12 cellular contexts compared by ENCODE assay signal in genomic region chr1:153730468-153730988, GRCh38. TPM values are rescaled to one million over a fixed set of nuclear protein-coding genes. Genes with fewer than 3 reads are reported as not detected.
DNase-seq lines count a peak whose midpoint lies in the region; ATAC-seq and TF ChIP-seq lines count a peak whose summit lies in the region.
"Had no signal": no experiment of that assay in that cellular context is flagged by ENCODE, and none has a peak within 500 bp of the region (broad histone marks: within the 10 kb centered on the region; RNA-seq: fewer than 3 reads in every experiment).

No MANE protein-coding gene starts in this region.

- H3K4me3 ChIP-seq in Loucy (ENCODE audit: low read length, poor library complexity, severe bottlenecking) (peak overlapping the region; percentile 87), spleen (no peak overlapping the region), transverse colon (no peak overlapping the region)
- H3K4me3 ChIP-seq: Peyer's patch had no signal

- H3K36me3 ChIP-seq in Loucy (ENCODE audit: insufficient read depth, low read length) (no peaks in the 10 kb centered on the region), spleen (peaks cover 0 to 10% (median 0%) of the 10 kb centered on the region in 6 donors), transverse colon (no peaks in the 10 kb centered on the region)
- H3K36me3 ChIP-seq: Peyer's patch had no signal

- DNase-seq in T-helper 2 cell treated with Interferon-gamma antibody and Interleukin-4, amounts not matched to agents 5 μg/mL and 100 μg/mL, for 36 hours (ENCODE audit: low spot score) = no peak
- DNase-seq in T-helper 2 cell = no peak
- DNase-seq in endothelial cell (ENCODE audit: low spot score) = no peak
- DNase-seq in spleen = no peak
- DNase-seq in NCI-H1436 (lab: John Stamatoyannopoulos, UW) = no peak
- DNase-seq in transverse colon = no peak
- DNase-seq: activated CD4-positive, CD25-positive, alpha-beta regulatory T cell; NCI-H2081; Peyer's patch; stimulated activated CD4-positive, alpha-beta T cell treated with anti-CD3 and anti-CD28 coated beads, Interleukin-4, amount 100 ng/mL, for 24 hours had no signal

- peaks cover 31% of the 10 kb centered on the region for H3K79me2 ChIP-seq in Loucy (ENCODE audit: insufficient read depth, low read length)

- no peaks in the 10 kb centered on the region for H3K9me2 ChIP-seq in Loucy (replicated peaks; ENCODE audit: low read depth, low read length)

- no peak for TF ChIP-seq EP300 in transverse colon (IDR thresholded peaks at IDR 0.05; ENCODE audit: low read depth)

- TF ChIP-seq CTCF in Loucy (conservative IDR thresholded peaks at IDR 0.05; ENCODE audit: low read length) = no peak
- no peak for TF ChIP-seq CTCF in endothelial cell (IDR thresholded peaks at IDR 0.05; ENCODE audit: unreplicated experiment)
- TF ChIP-seq CTCF in spleen (IDR thresholded peaks at IDR 0.05 in 8 of 11, conservative IDR thresholded peaks at IDR 0.05 in 3 of 11) = no peak
- no peak for TF ChIP-seq CTCF in transverse colon (IDR thresholded peaks at IDR 0.05)

- H3K9me3 ChIP-seq in Loucy (ENCODE audit: insufficient read depth, low read depth, low read length) (no peaks in the 10 kb centered on the region), spleen (no peaks in the 10 kb centered on the region), transverse colon (no peaks in the 10 kb centered on the region)
- H3K9me3 ChIP-seq: Peyer's patch had no signal

- no peak for ATAC-seq in HG03469 (IDR thresholded peaks at IDR 0.05; ENCODE audit: unreplicated experiment)

- H3K27me3 Mint-ChIP-seq in T-helper 2 cell treated with Interferon-gamma antibody and Interleukin-4, amounts not matched to agents 5 μg/mL and 100 μg/mL, for 36 hours (ENCODE audit: low read depth) = no peaks in the 10 kb centered on the region
- peaks cover 4% of the 10 kb centered on the region for H3K27me3 Mint-ChIP-seq in endothelial cell (ENCODE audit: unreplicated experiment)

- H3F3A ChIP-seq in Loucy (ENCODE audit: low read depth) = no peaks in the 10 kb centered on the region

- peaks cover 24% of the 10 kb centered on the region for H3K4me1 ChIP-seq in Loucy (ENCODE audit: insufficient read depth, low read length, poor library complexity, severe bottlenecking)
- H3K4me1 ChIP-seq in spleen = peaks cover 13 to 65% (median 45%) of the 10 kb centered on the region in 6 donors
- H3K4me1 ChIP-seq in transverse colon = peaks cover 3 to 38% (median 8%) of the 10 kb centered on the region in 4 donors

- no peak for TF ChIP-seq POLR2A in spleen (IDR thresholded peaks at IDR 0.05)
- TF ChIP-seq POLR2A in transverse colon (IDR thresholded peaks at IDR 0.05) = no peak

- H3K36me3 Mint-ChIP-seq in T-helper 2 cell treated with Interferon-gamma antibody and Interleukin-4, amounts not matched to agents 5 μg/mL and 100 μg/mL, for 36 hours (ENCODE audit: low read depth) = peaks cover 23% of the 10 kb centered on the region
- H3K36me3 Mint-ChIP-seq in endothelial cell (ENCODE audit: low read depth, unreplicated experiment) = peaks cover 14% of the 10 kb centered on the region

- H3K27ac Mint-ChIP-seq in T-helper 2 cell treated with Interferon-gamma antibody and Interleukin-4, amounts not matched to agents 5 μg/mL and 100 μg/mL, for 36 hours = peak overlapping the region; percentile 12
- peak overlapping the region; percentile 100 for H3K27ac Mint-ChIP-seq in endothelial cell (ENCODE audit: unreplicated experiment)

- in situ Hi-C loops in transverse colon (cut with MboI; ENCODE audit: low pct_ligation_motif_present in 1 of 4, low pct_unique_long_range_greater_than_20kb in 1 of 4, low sequenced_read_pairs in 3 of 4) = loop anchor here in 1 of 4 donors (25.0 kb wide), 1 partner anchor 218 kb away; no protein-coding TSS in a partner anchor

- H3K27ac ChIP-seq in spleen = peak overlapping the region in 6 of 8 donors; percentile 38 to 97 (median 42)
- H3K27ac ChIP-seq in transverse colon = no peak overlapping the region
- H3K27ac ChIP-seq: Peyer's patch had no signal

- H3K27me3 ChIP-seq in Loucy (ENCODE audit: insufficient read depth, low read length, poor library complexity, severe bottlenecking) = no peaks in the 10 kb centered on the region
- H3K27me3 ChIP-seq in spleen (replicated peaks in 1 of 7) = no peaks in the 10 kb centered on the region
- H3K27me3 ChIP-seq in transverse colon = no peaks in the 10 kb centered on the region
- H3K27me3 ChIP-seq: Peyer's patch had no signal

- peaks cover 28% of the 10 kb centered on the region for H3K4me1 Mint-ChIP-seq in T-helper 2 cell treated with Interferon-gamma antibody and Interleukin-4, amounts not matched to agents 5 μg/mL and 100 μg/mL, for 36 hours (ENCODE audit: low read depth)
- H3K4me1 Mint-ChIP-seq in endothelial cell (ENCODE audit: unreplicated experiment) = peaks cover 49% of the 10 kb centered on the region

- peak overlapping the region; percentile 73 for H3K4me2 ChIP-seq in Loucy (ENCODE audit: low read depth, low read length, poor library complexity, severe bottlenecking)

- 57 to 81% (median 65%) methylated on average over 5 of the region's 5 CpGs for WGBS in spleen, 5 donors
- 57% methylated on average over 5 of the region's 5 CpGs; no CpG with 5 or more reads in 1 of the 2 donors for WGBS in transverse colon (ENCODE audit: low coverage in 1 of 2), 2 donors

- H3K9me3 Mint-ChIP-seq in T-helper 2 cell treated with Interferon-gamma antibody and Interleukin-4, amounts not matched to agents 5 μg/mL and 100 μg/mL, for 36 hours = no peaks in the 10 kb centered on the region
- no peaks in the 10 kb centered on the region for H3K9me3 Mint-ChIP-seq in endothelial cell (ENCODE audit: unreplicated experiment)

- peak overlapping the region; percentile 52 for H3K4me3 Mint-ChIP-seq in T-helper 2 cell treated with Interferon-gamma antibody and Interleukin-4, amounts not matched to agents 5 μg/mL and 100 μg/mL, for 36 hours
- peak overlapping the region; percentile 8 for H3K4me3 Mint-ChIP-seq in endothelial cell (ENCODE audit: unreplicated experiment)

- H3K9ac ChIP-seq in Loucy (ENCODE audit: low read depth, low read length, poor library complexity, severe bottlenecking) = peak overlapping the region; percentile 94

- intact Hi-C loops in spleen (cut with DNase I; ENCODE audit: low total_unique reads) (no loop called here), transverse colon (cut with DNase I; ENCODE audit: low total_unique reads) (no loop called here)

- H4K20me1 ChIP-seq in Loucy (ENCODE audit: insufficient read depth, low read length, poor library complexity, severe bottlenecking) = no peaks in the 10 kb centered on the region

- no peak overlapping the region for H2AFZ ChIP-seq in Loucy (ENCODE audit: low read length)

RNA-seq across cellular contexts. Expression of gene INTS3, which starts 2.7 kb away (rescaled TPM):
- 69.4 TPM for total RNA-seq in endothelial cell (ENCODE audit: unreplicated experiment)
- total RNA-seq in spleen = 10 to 100 TPM; 38.1 to 66.2 (median 49.0) TPM
- polyA plus RNA-seq in spleen = 10 to 100 TPM; 24.7 to 51.9 (median 46.6) TPM
- 10 to 100 TPM; 26.1 to 35.6 (median 28.0) TPM for total RNA-seq in transverse colon

RNA-seq across cellular contexts. Expression of gene SLC27A3, which starts 44.7 kb away (rescaled TPM):
- total RNA-seq in endothelial cell (ENCODE audit: unreplicated experiment) = 72.7 TPM
- total RNA-seq in spleen = 10 to 100 TPM; 11.1 to 28.4 (median 20.0) TPM
- polyA plus RNA-seq in spleen = 10 to 100 TPM; 23.4 to 54.5 (median 48.6) TPM
- total RNA-seq in transverse colon = 100 to 1,000 TPM in 1 of 4 donors, 10 to 100 TPM in 3; 15.2 to 159 (median 26.2) TPM

RNA-seq across cellular contexts. Expression of gene NPR1, which starts 52.0 kb away (rescaled TPM):
- total RNA-seq in endothelial cell (ENCODE audit: unreplicated experiment) (57.1 TPM), spleen (1 to 10 TPM in 6 of 7 donors, under 1 TPM in 1; 0.83 to 5.1 (median 2.5) TPM), transverse colon (10 to 100 TPM in 3 of 4 donors, 1 to 10 TPM in 1; 9.8 to 25.1 (median 13.4) TPM)
- polyA plus RNA-seq in spleen = 1 to 10 TPM; 2.1 to 3.6 (median 3.4) TPM

RNA-seq across cellular contexts. Expression of gene ILF2, which starts 59.7 kb away (rescaled TPM):
- total RNA-seq in endothelial cell (ENCODE audit: unreplicated experiment) (216 TPM), spleen (100 to 1,000 TPM in 1 of 7 donors, 10 to 100 TPM in 6; 80.9 to 105 (median 85.0) TPM), transverse colon (100 to 1,000 TPM in 1 of 4 donors, 10 to 100 TPM in 3; 16.5 to 102 (median 66.5) TPM)
- 10 to 100 TPM; 54.9 to 90.3 (median 82.4) TPM for polyA plus RNA-seq in spleen

Comparison
In these comparisons a context has a peak if more than half of its experiments do, and no peak if none do; other contexts are left out.
1. H3K27ac ChIP-seq: peak in spleen (6 of 8); none in transverse colon (0 of 4).